In genomic region chr22:27895600-27895999, GRCh38 we compare ENCODE assay signal across 1 cellular context.
TF ChIP-seq lines count a peak whose summit lies in the region.

No MANE protein-coding gene starts in this region.

TF ChIP-seq in GM12878, 131 proteins besides CTCF, POLR2A, EP300 and RAD21 (continued from another document):
- TF ChIP-seq TCF7 (IDR thresholded peaks at IDR 0.05; ENCODE audit: borderline replicate concordance) (no peak), RCOR1 (conservative IDR thresholded peaks at IDR 0.05; ENCODE audit: low read depth, low read length) (no peak), BCLAF1 (IDR thresholded peaks at IDR 0.05) (no peak), DPF2 (IDR thresholded peaks at IDR 0.05) (no peak; the same call in 1 of the 2 replicates), ATF7 (IDR thresholded peaks at IDR 0.05; ENCODE audit: low read depth) (peak; percentile 89), SUPT20H (IDR thresholded peaks at IDR 0.05; ENCODE audit: borderline replicate concordance, control insufficient read depth, low read depth, low read length) (no peak), CREB1 (IDR thresholded peaks at IDR 0.05; ENCODE audit: low read depth) (peak; percentile 81), POLR2AphosphoS2 (IDR thresholded peaks at IDR 0.05; ENCODE audit: low read depth, low read length) (no peak), POU2F2 (IDR thresholded peaks at IDR 0.05; ENCODE audit: borderline replicate concordance, low read depth, low read length) (peak; percentile 85; the same call in 2 of the 3 replicates), SKIL (IDR thresholded peaks at IDR 0.05; ENCODE audit: low read depth, poor library complexity, severe bottlenecking) (peak; percentile 25), BHLHE40 (IDR thresholded peaks at IDR 0.05; ENCODE audit: borderline replicate concordance in 1 of 2, low read depth in 2 of 2, low read length in 1 of 2) (peak in 1 of 2 experiments; percentile 51; a peak in 2 of 4 replicates), BACH1 (IDR thresholded peaks at IDR 0.05; ENCODE audit: borderline replicate concordance) (peak; percentile 48; the same call in 1 of the 2 replicates), FOXM1 (IDR thresholded peaks at IDR 0.05; ENCODE audit: low read depth, low read length) (peak; percentile 36; the same call in 1 of the 2 replicates), MTA3 (IDR thresholded peaks at IDR 0.05; ENCODE audit: borderline replicate concordance, low read length) (0 out of 2 replicates have a peak, but pooled peaks have one; percentile 6), ZBTB11 (CRISPR knock-in tag; IDR thresholded peaks at IDR 0.05) (no peak), NBN (IDR thresholded peaks at IDR 0.05) (peak; percentile 68; the same call in 1 of the 2 replicates), MEF2A (IDR thresholded peaks at IDR 0.05; ENCODE audit: insufficient read depth, low read depth, low read length) (peak; percentile 84), GABPA (IDR thresholded peaks at IDR 0.05; ENCODE audit: low read depth) (peak; percentile 43), SMAD5 (IDR thresholded peaks at IDR 0.05; ENCODE audit: low read depth) (no peak), PRDM15 (CRISPR knock-in tag; IDR thresholded peaks at IDR 0.05) (no peak), IRF4 (IDR thresholded peaks at IDR 0.05; ENCODE audit: low read depth, low read length) (peak; percentile 87; the same call in 1 of the 2 replicates), MTA2 (IDR thresholded peaks at IDR 0.05; ENCODE audit: low read depth) (peak; percentile 78), ZNF217 (IDR thresholded peaks at IDR 0.05) (peak; percentile 80; the same call in 1 of the 2 replicates), ZNF687 (IDR thresholded peaks at IDR 0.05) (peak; percentile 33; the same call in 1 of the 2 replicates), USF1 (IDR thresholded peaks at IDR 0.05; ENCODE audit: borderline replicate concordance, extremely low read length, insufficient read depth, low read depth, low read length) (no peak), RUNX3 (IDR thresholded peaks at IDR 0.05; ENCODE audit: low read length) (peak; percentile 83)
